In the genomic region with DNA sequence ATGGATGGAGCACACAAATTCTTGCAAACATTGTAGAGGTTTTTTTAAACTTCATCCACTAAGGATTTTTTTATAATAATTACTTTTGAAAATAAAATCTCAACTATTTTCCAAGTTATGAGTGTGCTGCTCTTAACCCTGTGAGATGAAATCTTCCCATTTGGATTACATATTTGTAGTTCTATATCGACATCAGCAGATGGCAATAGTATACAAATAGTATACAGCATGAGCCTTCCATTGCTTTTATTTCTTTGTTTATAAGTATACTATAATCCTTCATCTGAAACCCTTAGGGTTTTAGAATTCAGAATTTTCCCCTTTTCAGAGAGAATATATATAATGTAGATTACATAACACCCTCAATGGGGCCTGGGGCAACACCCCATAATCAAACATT, we compare ENCODE assay signal across 13 cellular contexts.
A peak's percentile ranks its signal among the peaks of the same experiment; 100 is the strongest.
DNase-seq lines count a peak whose midpoint lies in the region; ATAC-seq and TF ChIP-seq lines count a peak whose summit lies in the region.
"Had no signal": no experiment of that assay in that cellular context is flagged by ENCODE, and none has a peak within 500 bp of the region (broad histone marks: within the 10 kb centered on the region; RNA-seq: fewer than 3 reads in every experiment).

No MANE protein-coding gene starts in this region.

- ATAC-seq in SK-N-SH treated with all-trans-retinoic acid at 6 μM for 48 hours (peak; percentile 46; the same call in 2 of the 3 replicates), left lobe of liver (peak; percentile 55), HG03139 (IDR thresholded peaks at IDR 0.05; ENCODE audit: unreplicated experiment) (no peak)
- ATAC-seq: activated CD4-positive, CD25-positive, alpha-beta regulatory T cell treated with anti-CD3 and anti-CD28 coated beads, Interleukin-2, amount 50 U/mL, for 24 hours had no signal

- peak; percentile 35 for TF ChIP-seq CTCF in C4-2B (conservative IDR thresholded peaks at IDR 0.05)

- H3K27ac ChIP-seq in C4-2B = no peak overlapping the region

- DNase-seq in HCEC 1CT (peak; percentile 22), left lobe of liver (ENCODE audit: low spot score) (no peak), OCI-M2 (lab: John Stamatoyannopoulos, UW; ENCODE audit: unreplicated experiment) (no peak), erythroblast (lab: John Stamatoyannopoulos, UW) (no peak), H4 (ENCODE audit: low spot score) (no peak)
- DNase-seq: DMS79; NCI-H2081; SHP77 treated with DMSO at 0.1 percent for 48 hours; stimulated activated CD4-positive, alpha-beta T cell treated with anti-CD3 and anti-CD28 coated beads, Interleukin-15, amount 100 ng/mL, for 24 hours had no signal

- no peak for TF ChIP-seq POLR2A in erythroblast (IDR thresholded peaks at IDR 0.05; ENCODE audit: low read length)

TF ChIP-seq in SK-N-SH treated with all-trans-retinoic acid at 6 μM for 48 hours, 23 proteins besides CTCF, POLR2A, EP300 and RAD21:
- TF ChIP-seq GLIS3 (CRISPR knock-in tag; IDR thresholded peaks at IDR 0.05) (no peak), CSDC2 (CRISPR knock-in tag; IDR thresholded peaks at IDR 0.05) (no peak), ARNTL (CRISPR knock-in tag; IDR thresholded peaks at IDR 0.05; ENCODE audit: borderline replicate concordance, low read depth) (no peak), ZFP30 (CRISPR knock-in tag; IDR thresholded peaks at IDR 0.05) (no peak), ISL1 (CRISPR knock-in tag; IDR thresholded peaks at IDR 0.05) (no peak)
- TF ChIP-seq, protein P1, sequence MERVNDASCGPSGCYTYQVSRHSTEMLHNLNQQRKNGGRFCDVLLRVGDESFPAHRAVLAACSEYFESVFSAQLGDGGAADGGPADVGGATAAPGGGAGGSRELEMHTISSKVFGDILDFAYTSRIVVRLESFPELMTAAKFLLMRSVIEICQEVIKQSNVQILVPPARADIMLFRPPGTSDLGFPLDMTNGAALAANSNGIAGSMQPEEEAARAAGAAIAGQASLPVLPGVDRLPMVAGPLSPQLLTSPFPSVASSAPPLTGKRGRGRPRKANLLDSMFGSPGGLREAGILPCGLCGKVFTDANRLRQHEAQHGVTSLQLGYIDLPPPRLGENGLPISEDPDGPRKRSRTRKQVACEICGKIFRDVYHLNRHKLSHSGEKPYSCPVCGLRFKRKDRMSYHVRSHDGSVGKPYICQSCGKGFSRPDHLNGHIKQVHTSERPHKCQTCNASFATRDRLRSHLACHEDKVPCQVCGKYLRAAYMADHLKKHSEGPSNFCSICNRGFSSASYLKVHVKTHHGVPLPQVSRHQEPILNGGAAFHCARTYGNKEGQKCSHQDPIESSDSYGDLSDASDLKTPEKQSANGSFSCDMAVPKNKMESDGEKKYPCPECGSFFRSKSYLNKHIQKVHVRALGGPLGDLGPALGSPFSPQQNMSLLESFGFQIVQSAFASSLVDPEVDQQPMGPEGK (CRISPR knock-in tag; IDR thresholded peaks at IDR 0.05; ENCODE audit: borderline replicate concordance) = no peak
